ENCODE assay signal across 1 cellular context in genomic region chr3:151327571-151328198, GRCh38.
TF ChIP-seq lines count a peak whose summit lies in the region.

No MANE protein-coding gene starts in this region.

TF ChIP-seq in liver, 16 proteins besides CTCF, POLR2A, EP300 and RAD21 (continued from another document):
- TF ChIP-seq FOXA1 (IDR thresholded peaks at IDR 0.05) (no peak), MAX (IDR thresholded peaks at IDR 0.05) (no peak), HNF4A (conservative IDR thresholded peaks at IDR 0.05) (no peak), ZBTB33 (IDR thresholded peaks at IDR 0.05) (no peak), SP1 (IDR thresholded peaks at IDR 0.05) (no peak), YY1 (IDR thresholded peaks at IDR 0.05) (no peak), EGR1 (IDR thresholded peaks at IDR 0.05; ENCODE audit: low read depth in 2 of 2) (no peak), REST (IDR thresholded peaks at IDR 0.05) (no peak), RXRA (IDR thresholded peaks at IDR 0.05) (no peak)
